Comparison of ENCODE assay signal across 23 cellular contexts in genomic region chr1:50060279-50060678, GRCh38. TPM values are rescaled to one million over a fixed set of nuclear protein-coding genes. Genes with fewer than 3 reads are reported as not detected.
DNase-seq lines count a peak whose midpoint lies in the region; ATAC-seq, FAIRE-seq and TF ChIP-seq lines count a peak whose summit lies in the region.
"Had no signal": no experiment of that assay in that cellular context is flagged by ENCODE, and none has a peak within 500 bp of the region (broad histone marks: within the 10 kb centered on the region; RNA-seq: fewer than 3 reads in every experiment).

No MANE protein-coding gene starts in this region.

- peaks cover 8% of the 10 kb centered on the region for H3K9me3 Mint-ChIP-seq in MCF 10A (ENCODE audit: unreplicated experiment)
- H3K9me3 Mint-ChIP-seq: CD8-positive, alpha-beta T cell had no signal

- H3K4me1 Mint-ChIP-seq in MCF 10A (ENCODE audit: insufficient read depth, unreplicated experiment): no peaks in the 10 kb centered on the region
- H3K4me1 Mint-ChIP-seq: mesothelial cell of epicardium, nephron had no signal

- in situ Hi-C loops in mammary epithelial cell (cut with MboI; ENCODE audit: low sequenced_read_pairs in 2 of 2) (no loop called here), G401 (cut with HindIII; ENCODE audit: low sequenced_read_pairs) (no loop called here)

- DNase-seq in mammary epithelial cell: peak; percentile 15
- no peak for DNase-seq in MCF 10A (ENCODE audit: unreplicated experiment)
- DNase-seq in NCI-H2107 treated with DMSO at 0.1 percent for 48 hours (lab: John Stamatoyannopoulos, UW; ENCODE audit: unreplicated experiment): peak; percentile 32
- peak in 3 of 4 donors; percentile 6 to 15 (median 13) for DNase-seq in body of pancreas
- peak; percentile 18 for DNase-seq in urothelium cell line (ENCODE audit: low spot score)
- DNase-seq in G401 (ENCODE audit: low spot score): no peak
- no peak for DNase-seq in left ventricle myocardium superior
- no peak for DNase-seq in GM19240 (ENCODE audit: insufficient read length, low spot score)
- DNase-seq: activated CD4-positive, alpha-beta T cell treated with anti-CD3 and anti-CD28 coated beads, Interleukin-2, amount 50 U/mL, for 48 hours; activated naive CD4-positive, alpha-beta T cell; anterior cingulate cortex; CD8-positive, alpha-beta T cell; GDM1; NCI-H187; posterior cingulate gyrus; stimulated activated CD4-positive, alpha-beta T cell treated with anti-CD3 and anti-CD28 coated beads, Interleukin-2, amount 100 ng/mL, for 48 hours; WERI-Rb-1 had no signal

- no peak overlapping the region for H3K27ac ChIP-seq in mammary epithelial cell (ENCODE audit: insufficient read depth, low read depth, low read length)
- H3K27ac ChIP-seq in body of pancreas: no peak overlapping the region
- H3K27ac ChIP-seq: skin epidermis, vagina, WERI-Rb-1 had no signal

- H3K9ac ChIP-seq in mammary epithelial cell (ENCODE audit: insufficient read depth, low read length): no peak overlapping the region

- no peak overlapping the region for H3K4me3 ChIP-seq in mammary epithelial cell (replicated peaks in 1 of 3; ENCODE audit: insufficient read depth in 1 of 3, low read depth in 2 of 3, low read length in 3 of 3)
- H3K4me3 ChIP-seq in body of pancreas: no peak overlapping the region
- H3K4me3 ChIP-seq: skin epidermis, vagina had no signal

- H3K27me3 Mint-ChIP-seq in MCF 10A (ENCODE audit: insufficient read depth, unreplicated experiment): no peaks in the 10 kb centered on the region

- H2AFZ ChIP-seq in mammary epithelial cell (ENCODE audit: low read depth, low read length): no peak overlapping the region

- H4K20me1 ChIP-seq in mammary epithelial cell (ENCODE audit: insufficient read depth, low read length): no peaks in the 10 kb centered on the region

- POLR2A ChIA-PET in MCF 10A (lab: Yijun Ruan, JAX): no interaction called here

- H3K4me1 ChIP-seq in mammary epithelial cell (ENCODE audit: insufficient read depth, low read length): no peaks in the 10 kb centered on the region
- no peaks in the 10 kb centered on the region for H3K4me1 ChIP-seq in body of pancreas
- H3K4me1 ChIP-seq: vagina had no signal

- no peak for FAIRE-seq in urothelium cell line (lab: Jason Lieb, UNC)

- no peak overlapping the region for H3K4me3 Mint-ChIP-seq in MCF 10A (ENCODE audit: unreplicated experiment)
- H3K4me3 Mint-ChIP-seq: CD8-positive, alpha-beta T cell; mesothelial cell of epicardium; nephron had no signal

- intact Hi-C loops in mammary epithelial cell (cut with micrococcal nuclease): no loop called here
- intact Hi-C loops in MCF 10A (cut with micrococcal nuclease): no loop called here
- intact Hi-C loops in body of pancreas (cut with DNase I): no loop called here
- intact Hi-C loops in left ventricle myocardium superior (cut with micrococcal nuclease): no loop called here

- BruUV-seq in mammary epithelial cell (replicated peaks; lab: Mats Ljungman, UMichigan) (no TSS peak), MCF 10A (replicated peaks; lab: Mats Ljungman, UMichigan) (no TSS peak)

- H3K27me3 ChIP-seq in mammary epithelial cell (ENCODE audit: insufficient read depth, low read length) (no peaks in the 10 kb centered on the region), body of pancreas (no peaks in the 10 kb centered on the region)
- H3K27me3 ChIP-seq: vagina had no signal

- ATAC-seq in body of pancreas (no peak), left ventricle myocardium superior (no peak)
- ATAC-seq: CD8-positive, alpha-beta T cell had no signal

- WGBS in mammary epithelial cell (ENCODE audit: low coverage, missing lambda C conversion rate): 22% methylated on average over 3 of the region's 3 CpGs
- whole genome bisulfite sequencing in body of pancreas, 2 donors: 26 to 35% methylated on average over 3 of the region's 3 CpGs

- no peak for TF ChIP-seq POLR2A in body of pancreas (IDR thresholded peaks at IDR 0.05)

- no peaks in the 10 kb centered on the region for H3K79me2 ChIP-seq in mammary epithelial cell (ENCODE audit: insufficient read depth, low read length)

- TF ChIP-seq CTCF in mammary epithelial cell (conservative IDR thresholded peaks at IDR 0.05 in 1 of 2, IDR thresholded peaks at IDR 0.05 in 1 of 2; ENCODE audit: extremely low read depth in 1 of 2, insufficient read depth in 1 of 2, low read depth in 1 of 2, low read length in 2 of 2) (no peak), MCF 10A (IDR thresholded peaks at IDR 0.05; ENCODE audit: unreplicated experiment) (no peak), body of pancreas (IDR thresholded peaks at IDR 0.05) (no peak)

- no peak overlapping the region for H3K4me2 ChIP-seq in mammary epithelial cell (ENCODE audit: insufficient read depth, low read depth, low read length)

- no peaks in the 10 kb centered on the region for H3K36me3 Mint-ChIP-seq in MCF 10A (ENCODE audit: insufficient read depth, unreplicated experiment)
- H3K36me3 Mint-ChIP-seq: CD8-positive, alpha-beta T cell; mesothelial cell of epicardium had no signal

- H3K27ac Mint-ChIP-seq in MCF 10A (ENCODE audit: low read depth, unreplicated experiment): no peak overlapping the region
- H3K27ac Mint-ChIP-seq: CD8-positive, alpha-beta T cell; mesothelial cell of epicardium; nephron had no signal

- H3K36me3 ChIP-seq in mammary epithelial cell (ENCODE audit: insufficient read depth, low read length) (no peaks in the 10 kb centered on the region), body of pancreas (replicated peaks in 1 of 2; ENCODE audit: insufficient read depth in 1 of 2, low read depth in 2 of 2) (no peaks in the 10 kb centered on the region)
- H3K36me3 ChIP-seq: vagina, WERI-Rb-1 had no signal

- H3K9me3 ChIP-seq in mammary epithelial cell (replicated peaks; ENCODE audit: insufficient read depth, low read length) (no peaks in the 10 kb centered on the region), body of pancreas (no peaks in the 10 kb centered on the region)
- H3K9me3 ChIP-seq: vagina had no signal

- CTCF ChIA-PET in mammary epithelial cell (lab: Charles Lee; ENCODE audit: low non-redundant PET): interaction anchor here (1.1 kb wide), 1 partner anchor 35 kb away, joined by 3 read pairs; no protein-coding TSS in a partner anchor
- CTCF ChIA-PET in MCF 10A (lab: Yijun Ruan, JAX): no interaction called here

- dilution Hi-C loops in mammary epithelial cell (cut with HindIII; ENCODE audit: low sequenced_read_pairs): no loop called here

RNA-seq across cellular contexts. Expression of gene AGBL4, which starts 36.5 kb away (rescaled TPM):
- not detected for total RNA-seq in mammary epithelial cell
- not detected for polyA plus RNA-seq in mammary epithelial cell
- polyA minus RNA-seq in mammary epithelial cell: not detected
- not detected in 2 replicates for total RNA-seq in MCF 10A (2022)
- under 1 TPM; 0.33 to 0.78 TPM for total RNA-seq in body of pancreas
- total RNA-seq in G401 (2014; rRNA removed; shearing (Covaris generic)): not detected in 2 replicates
- total RNA-seq in left ventricle myocardium superior: 0.50 TPM
- total RNA-seq: fibroblast of villous mesenchyme; T-helper 1 cell treated with Interleukin-12 subunit alpha and Interleukin-12 subunit beta and Interleukin-4 antibody, amounts not matched to agents 30 ng/mL and 1 ng/mL, for 36 hours; vagina had no signal

RNA-seq across cellular contexts. Expression of gene ELAVL4, which starts 48.4 kb away (rescaled TPM):
- total RNA-seq in mammary epithelial cell (not detected), MCF 10A (2022) (not detected in 2 replicates), body of pancreas (1 to 10 TPM in 1 of 2 donors, not detected in 1; 1.0 TPM), left ventricle myocardium superior (not detected)
- not detected for polyA plus RNA-seq in mammary epithelial cell
- polyA minus RNA-seq in mammary epithelial cell: not detected
- total RNA-seq in G401 (2014; rRNA removed; shearing (Covaris generic)): not detected in 2 replicates
- total RNA-seq: CD8-positive, alpha-beta T cell; fibroblast of villous mesenchyme; mesothelial cell of epicardium; T-helper 1 cell treated with Interleukin-12 subunit alpha and Interleukin-12 subunit beta and Interleukin-4 antibody, amounts not matched to agents 30 ng/mL and 1 ng/mL, for 36 hours had no signal

Comparison
In these comparisons a context has a peak if more than half of its experiments do, and no peak if none do; other contexts are left out.
1. DNase-seq: peak in mammary epithelial cell (single experiment), NCI-H2107 treated with DMSO at 0.1 percent for 48 hours (single experiment), body of pancreas (3 of 4) and urothelium cell line (single experiment); none in MCF 10A (single experiment), G401 (single experiment), left ventricle myocardium superior (single experiment) and GM19240 (single experiment).